Comparison of ENCODE assay signal across 1 cellular context in the genomic region with DNA sequence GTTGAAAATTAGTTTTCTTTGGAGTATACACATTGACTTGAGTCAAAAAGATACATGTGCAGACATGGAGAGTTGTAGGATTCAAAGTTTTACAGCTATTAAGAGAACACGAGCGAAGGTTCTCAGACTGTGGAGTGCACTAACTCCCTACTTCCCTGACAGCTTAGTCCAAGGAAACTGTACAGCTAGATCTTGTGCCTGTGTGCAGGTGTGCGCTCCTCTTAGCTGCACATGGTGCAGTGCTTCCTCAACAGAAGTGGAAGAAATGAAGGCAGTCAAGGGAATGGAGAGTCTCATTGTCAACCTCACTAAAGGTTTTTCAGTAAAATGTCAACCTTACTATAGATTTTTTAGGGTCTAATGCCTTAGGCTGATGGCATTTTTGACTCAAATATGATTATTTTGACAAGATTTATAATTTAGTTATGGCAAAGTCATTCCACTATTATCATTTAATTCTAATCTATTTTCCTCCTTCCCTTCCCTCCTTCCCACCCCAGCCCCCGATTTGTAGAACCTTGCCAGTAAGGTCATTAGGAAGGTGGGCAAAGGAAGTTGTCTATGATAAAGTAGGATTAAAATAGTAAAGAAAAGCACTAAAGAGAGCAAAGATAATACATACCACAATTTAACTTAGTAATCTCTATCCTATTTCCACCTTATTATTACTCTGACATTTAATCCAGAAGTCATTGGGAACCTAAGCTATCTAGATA.
TF ChIP-seq lines count a peak whose summit lies in the region.

No MANE protein-coding gene starts in this region.

TF ChIP-seq in SK-N-SH, 30 proteins besides CTCF, POLR2A, EP300 and RAD21 (continued from another document):
- TF ChIP-seq, protein P1, sequence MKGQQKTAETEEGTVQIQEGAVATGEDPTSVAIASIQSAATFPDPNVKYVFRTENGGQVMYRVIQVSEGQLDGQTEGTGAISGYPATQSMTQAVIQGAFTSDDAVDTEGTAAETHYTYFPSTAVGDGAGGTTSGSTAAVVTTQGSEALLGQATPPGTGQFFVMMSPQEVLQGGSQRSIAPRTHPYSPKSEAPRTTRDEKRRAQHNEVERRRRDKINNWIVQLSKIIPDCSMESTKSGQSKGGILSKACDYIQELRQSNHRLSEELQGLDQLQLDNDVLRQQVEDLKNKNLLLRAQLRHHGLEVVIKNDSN (IDR thresholded peaks at IDR 0.05; ENCODE audit: borderline replicate concordance, low read depth): no peak
- TF ChIP-seq, protein P2, sequence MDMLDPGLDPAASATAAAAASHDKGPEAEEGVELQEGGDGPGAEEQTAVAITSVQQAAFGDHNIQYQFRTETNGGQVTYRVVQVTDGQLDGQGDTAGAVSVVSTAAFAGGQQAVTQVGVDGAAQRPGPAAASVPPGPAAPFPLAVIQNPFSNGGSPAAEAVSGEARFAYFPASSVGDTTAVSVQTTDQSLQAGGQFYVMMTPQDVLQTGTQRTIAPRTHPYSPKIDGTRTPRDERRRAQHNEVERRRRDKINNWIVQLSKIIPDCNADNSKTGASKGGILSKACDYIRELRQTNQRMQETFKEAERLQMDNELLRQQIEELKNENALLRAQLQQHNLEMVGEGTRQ (IDR thresholded peaks at IDR 0.05; ENCODE audit: borderline replicate concordance, low read depth, low read length): no peak
- TF ChIP-seq FOSL2 (IDR thresholded peaks at IDR 0.05; ENCODE audit: borderline replicate concordance, low read depth) (no peak), TEAD4 (IDR thresholded peaks at IDR 0.05; ENCODE audit: borderline replicate concordance, insufficient read depth) (no peak)
- TF ChIP-seq, protein P3, sequence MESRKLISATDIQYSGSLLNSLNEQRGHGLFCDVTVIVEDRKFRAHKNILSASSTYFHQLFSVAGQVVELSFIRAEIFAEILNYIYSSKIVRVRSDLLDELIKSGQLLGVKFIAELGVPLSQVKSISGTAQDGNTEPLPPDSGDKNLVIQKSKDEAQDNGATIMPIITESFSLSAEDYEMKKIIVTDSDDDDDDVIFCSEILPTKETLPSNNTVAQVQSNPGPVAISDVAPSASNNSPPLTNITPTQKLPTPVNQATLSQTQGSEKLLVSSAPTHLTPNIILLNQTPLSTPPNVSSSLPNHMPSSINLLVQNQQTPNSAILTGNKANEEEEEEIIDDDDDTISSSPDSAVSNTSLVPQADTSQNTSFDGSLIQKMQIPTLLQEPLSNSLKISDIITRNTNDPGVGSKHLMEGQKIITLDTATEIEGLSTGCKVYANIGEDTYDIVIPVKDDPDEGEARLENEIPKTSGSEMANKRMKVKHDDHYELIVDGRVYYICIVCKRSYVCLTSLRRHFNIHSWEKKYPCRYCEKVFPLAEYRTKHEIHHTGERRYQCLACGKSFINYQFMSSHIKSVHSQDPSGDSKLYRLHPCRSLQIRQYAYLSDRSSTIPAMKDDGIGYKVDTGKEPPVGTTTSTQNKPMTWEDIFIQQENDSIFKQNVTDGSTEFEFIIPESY (IDR thresholded peaks at IDR 0.05; ENCODE audit: borderline replicate concordance, low read depth): no peak
